19 cellular contexts compared by ENCODE assay signal in genomic region chrX:73849054-73849453, GRCh38. TPM values are rescaled to one million over a fixed set of nuclear protein-coding genes. Genes with fewer than 3 reads are reported as not detected.
DNase-seq lines count a peak whose midpoint lies in the region; ATAC-seq, FAIRE-seq and TF ChIP-seq lines count a peak whose summit lies in the region.
"Had no signal": no experiment of that assay in that cellular context is flagged by ENCODE, and none has a peak within 500 bp of the region (broad histone marks: within the 10 kb centered on the region; RNA-seq: fewer than 3 reads in every experiment).

No MANE protein-coding gene starts in this region.

- no peaks in the 10 kb centered on the region for H3K9me3 ChIP-seq in fibroblast of lung (ENCODE audit: control insufficient read depth, insufficient read depth, low read depth, low read length)
- H3K9me3 ChIP-seq in skeletal muscle satellite cell (replicated peaks; ENCODE audit: low read length): no peaks in the 10 kb centered on the region
- H3K9me3 ChIP-seq in pancreas: no peaks in the 10 kb centered on the region
- H3K9me3 ChIP-seq: esophagus muscularis mucosa had no signal

- no peak overlapping the region for H2AFZ ChIP-seq in fibroblast of lung (ENCODE audit: low read length)

- no peaks in the 10 kb centered on the region for H3K27me3 Mint-ChIP-seq in activated T-cell treated with anti-CD3 and anti-CD28 coated beads, Interleukin-2, amount 50 U/mL, for 24 hours
- no peaks in the 10 kb centered on the region for H3K27me3 Mint-ChIP-seq in activated T-cell treated with anti-CD3 and anti-CD28 coated beads, Interleukin-2, amount 50 U/mL, for 72 hours (ENCODE audit: low read depth)
- H3K27me3 Mint-ChIP-seq: CD4-positive, alpha-beta T cell had no signal

- no peak overlapping the region for H3K27ac Mint-ChIP-seq in activated T-cell treated with anti-CD3 and anti-CD28 coated beads, Interleukin-2, amount 50 U/mL, for 24 hours
- H3K27ac Mint-ChIP-seq in activated T-cell treated with anti-CD3 and anti-CD28 coated beads, Interleukin-2, amount 50 U/mL, for 72 hours: no peak overlapping the region
- H3K27ac Mint-ChIP-seq: activated naive CD4-positive, alpha-beta T cell treated with anti-CD3 and anti-CD28 coated beads, Interleukin-2, amount 50 U/mL, for 72 hours; CD4-positive, alpha-beta T cell had no signal

- H3K4me3 Mint-ChIP-seq in activated T-cell treated with anti-CD3 and anti-CD28 coated beads, Interleukin-2, amount 50 U/mL, for 24 hours: peak overlapping the region; percentile 86
- H3K4me3 Mint-ChIP-seq in activated T-cell treated with anti-CD3 and anti-CD28 coated beads, Interleukin-2, amount 50 U/mL, for 72 hours: peak overlapping the region in 1 of 2 donors; percentile 84
- H3K4me3 Mint-ChIP-seq: CD4-positive, alpha-beta T cell had no signal

- intact Hi-C loops in pancreas (cut with DNase I): no loop called here

- no peak for DNase-seq in activated T-cell treated with anti-CD3 and anti-CD28 coated beads, Interleukin-2, amount 50 U/mL, for 24 hours
- no peak for DNase-seq in activated T-cell treated with anti-CD3 and anti-CD28 coated beads, Interleukin-2, amount 50 U/mL, for 72 hours
- DNase-seq in NCI-H69 (lab: John Stamatoyannopoulos, UW) (peak; percentile 64), fibroblast of lung (ENCODE audit: low read depth in 2 of 2) (no peak), pons (ENCODE audit: low spot score) (no peak), pancreas (no peak)
- DNase-seq in activated CD4-positive, CD25-positive, alpha-beta regulatory T cell (lab: John Stamatoyannopoulos, UW): no peak
- DNase-seq: activated CD4-positive, alpha-beta T cell treated with anti-CD3 and anti-CD28 coated beads, Interleukin-2, amount 50 U/mL, for 1 hour; CD4-positive, alpha-beta T cell; GOT3; NCI-H526; OCI-M1; posterior cingulate gyrus; stimulated activated naive CD8-positive, alpha-beta T cell treated with anti-CD3 and anti-CD28 coated beads, Interleukin-15, Interleukin-2, amounts not matched to agents 100 U/mL and 50 U/mL, for 24 hours had no signal

- no peaks in the 10 kb centered on the region for H3K9me3 Mint-ChIP-seq in activated T-cell treated with anti-CD3 and anti-CD28 coated beads, Interleukin-2, amount 50 U/mL, for 24 hours
- H3K9me3 Mint-ChIP-seq in activated T-cell treated with anti-CD3 and anti-CD28 coated beads, Interleukin-2, amount 50 U/mL, for 72 hours: peaks cover 0 to 3% of the 10 kb centered on the region in 2 donors
- H3K9me3 Mint-ChIP-seq: activated naive CD4-positive, alpha-beta T cell treated with anti-CD3 and anti-CD28 coated beads, Interleukin-2, amount 50 U/mL, for 72 hours; CD4-positive, alpha-beta T cell had no signal

- H3K4me1 Mint-ChIP-seq in activated T-cell treated with anti-CD3 and anti-CD28 coated beads, Interleukin-2, amount 50 U/mL, for 24 hours (ENCODE audit: low read depth): peaks cover 43% of the 10 kb centered on the region
- H3K4me1 Mint-ChIP-seq in activated T-cell treated with anti-CD3 and anti-CD28 coated beads, Interleukin-2, amount 50 U/mL, for 72 hours (ENCODE audit: low read depth): peaks cover 35% of the 10 kb centered on the region

- peaks cover 63% of the 10 kb centered on the region for H3K79me2 ChIP-seq in fibroblast of lung (ENCODE audit: control insufficient read depth, insufficient read depth, low read length)

- peaks cover 72% of the 10 kb centered on the region for H3K36me3 Mint-ChIP-seq in activated T-cell treated with anti-CD3 and anti-CD28 coated beads, Interleukin-2, amount 50 U/mL, for 24 hours (ENCODE audit: low read depth)
- H3K36me3 Mint-ChIP-seq in activated T-cell treated with anti-CD3 and anti-CD28 coated beads, Interleukin-2, amount 50 U/mL, for 72 hours (ENCODE audit: insufficient read depth in 2 of 2): peaks cover 0 to 30% of the 10 kb centered on the region in 2 donors
- H3K36me3 Mint-ChIP-seq: activated naive CD4-positive, alpha-beta T cell treated with anti-CD3 and anti-CD28 coated beads, Interleukin-2, amount 50 U/mL, for 72 hours had no signal

- no peaks in the 10 kb centered on the region for H3K4me1 ChIP-seq in fibroblast of lung (ENCODE audit: control insufficient read depth, extremely low read depth, insufficient read depth, low read length)
- peaks cover 8% of the 10 kb centered on the region for H3K4me1 ChIP-seq in skeletal muscle satellite cell (ENCODE audit: control insufficient read depth, insufficient read depth, low read length)
- peaks cover 0 to 3% (median 3%) of the 10 kb centered on the region in 3 donors for H3K4me1 ChIP-seq in pancreas

- ATAC-seq in activated T-cell treated with anti-CD3 and anti-CD28 coated beads, Interleukin-2, amount 50 U/mL, for 72 hours (replicated peaks in 1 of 2): no peak
- no peak for ATAC-seq in pancreas
- ATAC-seq: activated naive CD4-positive, alpha-beta T cell treated with anti-CD3 and anti-CD28 coated beads, Interleukin-2, amount 50 U/mL, for 72 hours; stimulated activated naive CD8-positive, alpha-beta T cell treated with anti-CD3 and anti-CD28 coated beads, Interleukin-15, Interleukin-2, amounts not matched to agents 100 U/mL and 50 U/mL, for 24 hours had no signal

- H3K27ac ChIP-seq in fibroblast of lung (ENCODE audit: insufficient read depth, low read length) (no peak overlapping the region), pancreas (no peak overlapping the region)
- H3K27ac ChIP-seq: esophagus muscularis mucosa had no signal

- H3K36me3 ChIP-seq in fibroblast of lung (ENCODE audit: control insufficient read depth, insufficient read depth, low read length): no peaks in the 10 kb centered on the region
- peaks cover 12% of the 10 kb centered on the region for H3K36me3 ChIP-seq in skeletal muscle satellite cell (ENCODE audit: insufficient read depth, low read length)
- no peaks in the 10 kb centered on the region for H3K36me3 ChIP-seq in pancreas

- H3K4me2 ChIP-seq in fibroblast of lung (ENCODE audit: extremely low read depth, insufficient read depth, low read length) (peak overlapping the region; percentile 58), skeletal muscle satellite cell (ENCODE audit: low read length) (peak overlapping the region; percentile 80)

- peaks cover 7% of the 10 kb centered on the region for H4K20me1 ChIP-seq in fibroblast of lung (ENCODE audit: control insufficient read depth, extremely low read depth, insufficient read depth, low read length)

- WGBS in pancreas, 2 donors: 49 to 63% methylated on average over 5 of the region's 5 CpGs

- FAIRE-seq in pancreas (lab: Jason Lieb, UNC): no peak

- H3K9ac ChIP-seq in fibroblast of lung (ENCODE audit: insufficient read depth, low read length) (no peak overlapping the region), skeletal muscle satellite cell (ENCODE audit: low read depth, low read length) (no peak overlapping the region)

- H3K27me3 ChIP-seq in fibroblast of lung (ENCODE audit: control insufficient read depth, insufficient read depth, low read length): no peaks in the 10 kb centered on the region
- H3K27me3 ChIP-seq in skeletal muscle satellite cell (ENCODE audit: control insufficient read depth, insufficient read depth, low read length): no peaks in the 10 kb centered on the region
- H3K27me3 ChIP-seq in pancreas: no peaks in the 10 kb centered on the region
- H3K27me3 ChIP-seq: esophagus muscularis mucosa had no signal

- H3K4me3 ChIP-seq in fibroblast of lung (replicated peaks in 1 of 4; ENCODE audit: control extremely low read depth in 1 of 4, insufficient read depth in 1 of 4, low read depth in 3 of 4, low read length in 4 of 4) (peak overlapping the region in 2 of 4 experiments; percentile 40 to 43), skeletal muscle satellite cell (ENCODE audit: low read length) (peak overlapping the region; percentile 67), pancreas (peak overlapping the region in 2 of 4 donors; percentile 23 to 35)

- no peak for TF ChIP-seq CTCF in fibroblast of lung (conservative IDR thresholded peaks at IDR 0.05 in 1 of 2, IDR thresholded peaks at IDR 0.05 in 1 of 2; ENCODE audit: low read depth in 1 of 2, low read length in 2 of 2)
- TF ChIP-seq CTCF in pancreas (IDR thresholded peaks at IDR 0.05): no peak

RNA-seq across cellular contexts. Expression of gene XIST, which starts 3.5 kb away (rescaled TPM):
- total RNA-seq in activated T-cell treated with anti-CD3 and anti-CD28 coated beads, Interleukin-2, amount 50 U/mL, for 72 hours: 100 to 1,000 TPM in 1 of 2 donors, under 1 TPM in 1; 0.09 to 371 TPM
- total RNA-seq in fibroblast of lung (97.9 TPM in 1 of 2 replicates, not detected in the other), pancreas (100 to 1,000 TPM in 4 of 6 donors, 10 to 100 TPM in 1, under 1 TPM in 1; 0.12 to 195 (median 137) TPM)
- polyA plus RNA-seq in fibroblast of lung (0.07 and 65.5 TPM in 2 replicates), pancreas (100 to 1,000 TPM in 1 of 2 donors, not detected in 1; 409 TPM)
- polyA plus RNA-seq in fibroblast of lung (2012): 23.3 TPM in 1 of 2 replicates, not detected in the other
- 1.1 and 51.6 TPM in 2 replicates for polyA minus RNA-seq in fibroblast of lung (ENCODE audit: low replicate concordance)
- under 0.01 and 58.8 TPM in 2 replicates for total RNA-seq in skeletal muscle satellite cell (2012; rRNA removed)
- total RNA-seq: A172; activated naive CD4-positive, alpha-beta T cell treated with anti-CD3 and anti-CD28 coated beads, Interleukin-2, amount 50 U/mL, for 72 hours; CD4-positive, alpha-beta T cell; HT1080 had no signal
